In the genomic region with DNA sequence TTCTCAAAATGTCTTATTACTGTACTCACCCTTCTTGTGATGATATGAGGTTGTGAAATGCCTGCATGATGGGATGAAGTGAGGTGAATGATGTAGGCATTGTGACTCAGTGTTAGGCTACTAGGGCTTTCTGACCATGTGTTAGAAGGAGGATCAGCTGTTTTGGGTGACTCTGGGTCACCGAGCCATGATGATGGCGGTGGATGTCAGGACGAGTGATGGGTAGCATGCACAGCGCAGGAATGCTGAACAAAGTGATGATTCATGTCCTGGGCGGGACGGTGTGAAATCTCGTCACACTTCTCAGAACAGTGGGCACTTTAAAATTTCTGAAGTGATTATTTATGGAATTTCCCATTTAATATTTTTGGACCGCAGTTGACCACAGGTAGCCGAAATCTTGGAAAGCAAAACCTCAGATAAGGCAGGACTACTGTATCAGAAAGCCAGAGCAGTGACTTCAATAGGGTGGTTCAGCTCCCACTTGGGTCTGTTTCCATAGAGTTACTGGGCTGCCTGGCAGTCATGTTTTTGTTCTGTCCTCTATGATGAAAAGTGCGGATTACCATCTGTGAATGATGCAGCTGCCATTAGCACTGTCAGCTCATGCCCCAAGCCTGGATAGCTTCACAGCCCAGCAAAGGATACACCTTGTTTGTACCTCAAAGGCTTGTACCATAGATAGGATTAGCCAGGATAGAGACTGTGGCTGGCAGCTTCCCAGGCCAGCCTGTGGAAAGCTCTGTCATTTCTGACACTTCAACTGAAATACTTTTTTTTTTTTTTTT, we compare ENCODE assay signal across 2 cellular contexts.
TF ChIP-seq lines count a peak whose summit lies in the region.

No MANE protein-coding gene starts in this region.

TF ChIP-seq in SK-N-SH treated with all-trans-retinoic acid at 6 μM for 48 hours, 23 proteins besides CTCF, POLR2A, EP300 and RAD21 (continued from another document):
- TF ChIP-seq, protein P1, sequence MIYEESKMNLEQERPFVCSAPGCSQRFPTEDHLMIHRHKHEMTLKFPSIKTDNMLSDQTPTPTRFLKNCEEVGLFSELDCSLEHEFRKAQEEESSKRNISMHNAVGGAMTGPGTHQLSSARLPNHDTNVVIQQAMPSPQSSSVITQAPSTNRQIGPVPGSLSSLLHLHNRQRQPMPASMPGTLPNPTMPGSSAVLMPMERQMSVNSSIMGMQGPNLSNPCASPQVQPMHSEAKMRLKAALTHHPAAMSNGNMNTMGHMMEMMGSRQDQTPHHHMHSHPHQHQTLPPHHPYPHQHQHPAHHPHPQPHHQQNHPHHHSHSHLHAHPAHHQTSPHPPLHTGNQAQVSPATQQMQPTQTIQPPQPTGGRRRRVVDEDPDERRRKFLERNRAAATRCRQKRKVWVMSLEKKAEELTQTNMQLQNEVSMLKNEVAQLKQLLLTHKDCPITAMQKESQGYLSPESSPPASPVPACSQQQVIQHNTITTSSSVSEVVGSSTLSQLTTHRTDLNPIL (CRISPR knock-in tag; IDR thresholded peaks at IDR 0.05; ENCODE audit: low read depth), result no peak
- TF ChIP-seq ARNTL (CRISPR knock-in tag; IDR thresholded peaks at IDR 0.05; ENCODE audit: borderline replicate concordance, low read depth) (no peak), RARB (CRISPR knock-in tag; IDR thresholded peaks at IDR 0.05) (no peak), ZNF8 (CRISPR knock-in tag; IDR thresholded peaks at IDR 0.05) (no peak), ESRRG (CRISPR knock-in tag; IDR thresholded peaks at IDR 0.05) (no peak), SNAI2 (CRISPR knock-in tag; IDR thresholded peaks at IDR 0.05) (no peak), ZNF565 (CRISPR knock-in tag; conservative IDR thresholded peaks at IDR 0.05; ENCODE audit: low read depth) (no peak), GLIS3 (CRISPR knock-in tag; IDR thresholded peaks at IDR 0.05) (no peak), ZC3H10 (CRISPR knock-in tag; IDR thresholded peaks at IDR 0.05) (no peak), CSDC2 (CRISPR knock-in tag; IDR thresholded peaks at IDR 0.05) (no peak), ZNF70 (CRISPR knock-in tag; IDR thresholded peaks at IDR 0.05) (no peak), BACH2 (CRISPR knock-in tag; IDR thresholded peaks at IDR 0.05; ENCODE audit: borderline replicate concordance) (no peak), ZFP30 (CRISPR knock-in tag; IDR thresholded peaks at IDR 0.05) (no peak), TOX (CRISPR knock-in tag; IDR thresholded peaks at IDR 0.05; ENCODE audit: borderline replicate concordance) (no peak; the same call in 1 of the 2 replicates)
- TF ChIP-seq, protein P2, sequence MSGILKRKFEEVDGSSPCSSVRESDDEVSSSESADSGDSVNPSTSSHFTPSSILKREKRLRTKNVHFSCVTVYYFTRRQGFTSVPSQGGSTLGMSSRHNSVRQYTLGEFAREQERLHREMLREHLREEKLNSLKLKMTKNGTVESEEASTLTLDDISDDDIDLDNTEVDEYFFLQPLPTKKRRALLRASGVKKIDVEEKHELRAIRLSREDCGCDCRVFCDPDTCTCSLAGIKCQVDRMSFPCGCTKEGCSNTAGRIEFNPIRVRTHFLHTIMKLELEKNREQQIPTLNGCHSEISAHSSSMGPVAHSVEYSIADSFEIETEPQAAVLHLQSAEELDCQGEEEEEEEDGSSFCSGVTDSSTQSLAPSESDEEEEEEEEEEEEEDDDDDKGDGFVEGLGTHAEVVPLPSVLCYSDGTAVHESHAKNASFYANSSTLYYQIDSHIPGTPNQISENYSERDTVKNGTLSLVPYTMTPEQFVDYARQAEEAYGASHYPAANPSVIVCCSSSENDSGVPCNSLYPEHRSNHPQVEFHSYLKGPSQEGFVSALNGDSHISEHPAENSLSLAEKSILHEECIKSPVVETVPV (CRISPR knock-in tag; IDR thresholded peaks at IDR 0.05), result no peak
- TF ChIP-seq, protein P3, sequence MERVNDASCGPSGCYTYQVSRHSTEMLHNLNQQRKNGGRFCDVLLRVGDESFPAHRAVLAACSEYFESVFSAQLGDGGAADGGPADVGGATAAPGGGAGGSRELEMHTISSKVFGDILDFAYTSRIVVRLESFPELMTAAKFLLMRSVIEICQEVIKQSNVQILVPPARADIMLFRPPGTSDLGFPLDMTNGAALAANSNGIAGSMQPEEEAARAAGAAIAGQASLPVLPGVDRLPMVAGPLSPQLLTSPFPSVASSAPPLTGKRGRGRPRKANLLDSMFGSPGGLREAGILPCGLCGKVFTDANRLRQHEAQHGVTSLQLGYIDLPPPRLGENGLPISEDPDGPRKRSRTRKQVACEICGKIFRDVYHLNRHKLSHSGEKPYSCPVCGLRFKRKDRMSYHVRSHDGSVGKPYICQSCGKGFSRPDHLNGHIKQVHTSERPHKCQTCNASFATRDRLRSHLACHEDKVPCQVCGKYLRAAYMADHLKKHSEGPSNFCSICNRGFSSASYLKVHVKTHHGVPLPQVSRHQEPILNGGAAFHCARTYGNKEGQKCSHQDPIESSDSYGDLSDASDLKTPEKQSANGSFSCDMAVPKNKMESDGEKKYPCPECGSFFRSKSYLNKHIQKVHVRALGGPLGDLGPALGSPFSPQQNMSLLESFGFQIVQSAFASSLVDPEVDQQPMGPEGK (CRISPR knock-in tag; IDR thresholded peaks at IDR 0.05; ENCODE audit: borderline replicate concordance), result no peak

TF ChIP-seq in H1, 55 proteins besides CTCF, POLR2A, EP300 and RAD21 (continued from another document):
- no peak for TF ChIP-seq RFX5 (IDR thresholded peaks at IDR 0.05; ENCODE audit: borderline replicate concordance, low read depth, low read length)
- TF ChIP-seq, protein P4, sequence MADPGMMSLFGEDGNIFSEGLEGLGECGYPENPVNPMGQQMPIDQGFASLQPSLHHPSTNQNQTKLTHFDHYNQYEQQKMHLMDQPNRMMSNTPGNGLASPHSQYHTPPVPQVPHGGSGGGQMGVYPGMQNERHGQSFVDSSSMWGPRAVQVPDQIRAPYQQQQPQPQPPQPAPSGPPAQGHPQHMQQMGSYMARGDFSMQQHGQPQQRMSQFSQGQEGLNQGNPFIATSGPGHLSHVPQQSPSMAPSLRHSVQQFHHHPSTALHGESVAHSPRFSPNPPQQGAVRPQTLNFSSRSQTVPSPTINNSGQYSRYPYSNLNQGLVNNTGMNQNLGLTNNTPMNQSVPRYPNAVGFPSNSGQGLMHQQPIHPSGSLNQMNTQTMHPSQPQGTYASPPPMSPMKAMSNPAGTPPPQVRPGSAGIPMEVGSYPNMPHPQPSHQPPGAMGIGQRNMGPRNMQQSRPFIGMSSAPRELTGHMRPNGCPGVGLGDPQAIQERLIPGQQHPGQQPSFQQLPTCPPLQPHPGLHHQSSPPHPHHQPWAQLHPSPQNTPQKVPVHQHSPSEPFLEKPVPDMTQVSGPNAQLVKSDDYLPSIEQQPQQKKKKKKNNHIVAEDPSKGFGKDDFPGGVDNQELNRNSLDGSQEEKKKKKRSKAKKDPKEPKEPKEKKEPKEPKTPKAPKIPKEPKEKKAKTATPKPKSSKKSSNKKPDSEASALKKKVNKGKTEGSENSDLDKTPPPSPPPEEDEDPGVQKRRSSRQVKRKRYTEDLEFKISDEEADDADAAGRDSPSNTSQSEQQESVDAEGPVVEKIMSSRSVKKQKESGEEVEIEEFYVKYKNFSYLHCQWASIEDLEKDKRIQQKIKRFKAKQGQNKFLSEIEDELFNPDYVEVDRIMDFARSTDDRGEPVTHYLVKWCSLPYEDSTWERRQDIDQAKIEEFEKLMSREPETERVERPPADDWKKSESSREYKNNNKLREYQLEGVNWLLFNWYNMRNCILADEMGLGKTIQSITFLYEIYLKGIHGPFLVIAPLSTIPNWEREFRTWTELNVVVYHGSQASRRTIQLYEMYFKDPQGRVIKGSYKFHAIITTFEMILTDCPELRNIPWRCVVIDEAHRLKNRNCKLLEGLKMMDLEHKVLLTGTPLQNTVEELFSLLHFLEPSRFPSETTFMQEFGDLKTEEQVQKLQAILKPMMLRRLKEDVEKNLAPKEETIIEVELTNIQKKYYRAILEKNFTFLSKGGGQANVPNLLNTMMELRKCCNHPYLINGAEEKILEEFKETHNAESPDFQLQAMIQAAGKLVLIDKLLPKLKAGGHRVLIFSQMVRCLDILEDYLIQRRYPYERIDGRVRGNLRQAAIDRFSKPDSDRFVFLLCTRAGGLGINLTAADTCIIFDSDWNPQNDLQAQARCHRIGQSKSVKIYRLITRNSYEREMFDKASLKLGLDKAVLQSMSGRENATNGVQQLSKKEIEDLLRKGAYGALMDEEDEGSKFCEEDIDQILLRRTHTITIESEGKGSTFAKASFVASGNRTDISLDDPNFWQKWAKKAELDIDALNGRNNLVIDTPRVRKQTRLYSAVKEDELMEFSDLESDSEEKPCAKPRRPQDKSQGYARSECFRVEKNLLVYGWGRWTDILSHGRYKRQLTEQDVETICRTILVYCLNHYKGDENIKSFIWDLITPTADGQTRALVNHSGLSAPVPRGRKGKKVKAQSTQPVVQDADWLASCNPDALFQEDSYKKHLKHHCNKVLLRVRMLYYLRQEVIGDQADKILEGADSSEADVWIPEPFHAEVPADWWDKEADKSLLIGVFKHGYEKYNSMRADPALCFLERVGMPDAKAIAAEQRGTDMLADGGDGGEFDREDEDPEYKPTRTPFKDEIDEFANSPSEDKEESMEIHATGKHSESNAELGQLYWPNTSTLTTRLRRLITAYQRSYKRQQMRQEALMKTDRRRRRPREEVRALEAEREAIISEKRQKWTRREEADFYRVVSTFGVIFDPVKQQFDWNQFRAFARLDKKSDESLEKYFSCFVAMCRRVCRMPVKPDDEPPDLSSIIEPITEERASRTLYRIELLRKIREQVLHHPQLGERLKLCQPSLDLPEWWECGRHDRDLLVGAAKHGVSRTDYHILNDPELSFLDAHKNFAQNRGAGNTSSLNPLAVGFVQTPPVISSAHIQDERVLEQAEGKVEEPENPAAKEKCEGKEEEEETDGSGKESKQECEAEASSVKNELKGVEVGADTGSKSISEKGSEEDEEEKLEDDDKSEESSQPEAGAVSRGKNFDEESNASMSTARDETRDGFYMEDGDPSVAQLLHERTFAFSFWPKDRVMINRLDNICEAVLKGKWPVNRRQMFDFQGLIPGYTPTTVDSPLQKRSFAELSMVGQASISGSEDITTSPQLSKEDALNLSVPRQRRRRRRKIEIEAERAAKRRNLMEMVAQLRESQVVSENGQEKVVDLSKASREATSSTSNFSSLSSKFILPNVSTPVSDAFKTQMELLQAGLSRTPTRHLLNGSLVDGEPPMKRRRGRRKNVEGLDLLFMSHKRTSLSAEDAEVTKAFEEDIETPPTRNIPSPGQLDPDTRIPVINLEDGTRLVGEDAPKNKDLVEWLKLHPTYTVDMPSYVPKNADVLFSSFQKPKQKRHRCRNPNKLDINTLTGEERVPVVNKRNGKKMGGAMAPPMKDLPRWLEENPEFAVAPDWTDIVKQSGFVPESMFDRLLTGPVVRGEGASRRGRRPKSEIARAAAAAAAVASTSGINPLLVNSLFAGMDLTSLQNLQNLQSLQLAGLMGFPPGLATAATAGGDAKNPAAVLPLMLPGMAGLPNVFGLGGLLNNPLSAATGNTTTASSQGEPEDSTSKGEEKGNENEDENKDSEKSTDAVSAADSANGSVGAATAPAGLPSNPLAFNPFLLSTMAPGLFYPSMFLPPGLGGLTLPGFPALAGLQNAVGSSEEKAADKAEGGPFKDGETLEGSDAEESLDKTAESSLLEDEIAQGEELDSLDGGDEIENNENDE (IDR thresholded peaks at IDR 0.05; ENCODE audit: insufficient replicate concordance, low read length), result no peak
